In genomic region chr3:99753268-99753975, GRCh38 we compare ENCODE assay signal across 8 cellular contexts.
DNase-seq lines count a peak whose midpoint lies in the region; ATAC-seq and TF ChIP-seq lines count a peak whose summit lies in the region.

No MANE protein-coding gene starts in this region.

- no peaks in the 10 kb centered on the region for H3K9me3 ChIP-seq in heart right ventricle

- H3K4me3 ChIP-seq in heart right ventricle: no peak overlapping the region
- H3K4me3 ChIP-seq in retinal pigment epithelial cell (ENCODE audit: low read length): no peak overlapping the region

- H3K27ac ChIP-seq in heart right ventricle: no peak overlapping the region

- WGBS in heart right ventricle, 2 donors: 2 to 3% methylated on average over 3 of the region's 3 CpGs

- ATAC-seq in GM18907 (IDR thresholded peaks at IDR 0.05; ENCODE audit: unreplicated experiment): peak; percentile 90
- peak; percentile 90 for ATAC-seq in HG03103 (IDR thresholded peaks at IDR 0.05; ENCODE audit: low read depth, unreplicated experiment)
- peak in 6 of 8 donors; percentile 55 to 83 (median 79) for ATAC-seq in heart right ventricle

- no peak overlapping the region for H3K4me3 Mint-ChIP-seq in activated naive CD4-positive, alpha-beta T cell treated with anti-CD3 and anti-CD28 coated beads, Interleukin-2, amount 10 ng/mL, durations not matched to agents 7 days and 5 days

- H3K4me1 Mint-ChIP-seq in activated naive CD4-positive, alpha-beta T cell treated with anti-CD3 and anti-CD28 coated beads, Interleukin-2, amount 10 ng/mL, durations not matched to agents 7 days and 5 days: no peaks in the 10 kb centered on the region

- CTCF ChIA-PET in activated naive CD4-positive, alpha-beta T cell treated with anti-CD3 and anti-CD28 coated beads, Interleukin-2, amount 10 ng/mL, durations not matched to agents 7 days and 5 days (lab: Charles Lee): interaction anchor here (0.7 to 3.7 kb wide), 8 partner anchors 10 to 936 kb away, joined by 3 to 14 read pairs (median 4); no protein-coding TSS in a partner anchor

- H3K36me3 ChIP-seq in heart right ventricle: no peaks in the 10 kb centered on the region

- H3K27ac Mint-ChIP-seq in activated naive CD4-positive, alpha-beta T cell treated with anti-CD3 and anti-CD28 coated beads, Interleukin-2, amount 10 ng/mL, durations not matched to agents 7 days and 5 days: no peak overlapping the region

- TF ChIP-seq CTCF in heart right ventricle (IDR thresholded peaks at IDR 0.05) (peak; percentile 49 to 85 (median 71)), retinal pigment epithelial cell (conservative IDR thresholded peaks at IDR 0.05; ENCODE audit: low read depth, low read length) (peak; percentile 71)

- H3K4me1 ChIP-seq in heart right ventricle: peaks cover 0 to 19% (median 4%) of the 10 kb centered on the region in 9 donors

- DNase-seq in DMS53 treated with DMSO at 0.1 percent for 48 hours (lab: John Stamatoyannopoulos, UW; ENCODE audit: unreplicated experiment): peak; percentile 56
- peak; percentile 16 to 71 for DNase-seq in NCI-H524 (lab: John Stamatoyannopoulos, UW)
- peak; percentile 26 for DNase-seq in activated naive CD4-positive, alpha-beta T cell treated with anti-CD3 and anti-CD28 coated beads, Interleukin-2, amount 10 ng/mL, durations not matched to agents 7 days and 5 days
- DNase-seq in heart right ventricle: no peak
- DNase-seq in retinal pigment epithelial cell (ENCODE audit: low read depth): peak; percentile 64
- no peak for DNase-seq in GOT3 (lab: John Stamatoyannopoulos, UW)

- no peaks in the 10 kb centered on the region for H3K36me3 Mint-ChIP-seq in activated naive CD4-positive, alpha-beta T cell treated with anti-CD3 and anti-CD28 coated beads, Interleukin-2, amount 10 ng/mL, durations not matched to agents 7 days and 5 days

- H3K27me3 Mint-ChIP-seq in activated naive CD4-positive, alpha-beta T cell treated with anti-CD3 and anti-CD28 coated beads, Interleukin-2, amount 10 ng/mL, durations not matched to agents 7 days and 5 days: no peaks in the 10 kb centered on the region

- intact Hi-C loops in heart right ventricle (cut with DNase I): loop anchor here in 9 of 10 donors (1.0 to 10.0 kb wide), 14 partner anchors 109 to 936 kb away; no protein-coding TSS in a partner anchor

- no peaks in the 10 kb centered on the region for H3K9me3 Mint-ChIP-seq in activated naive CD4-positive, alpha-beta T cell treated with anti-CD3 and anti-CD28 coated beads, Interleukin-2, amount 10 ng/mL, durations not matched to agents 7 days and 5 days

- no peaks in the 10 kb centered on the region for H3K27me3 ChIP-seq in heart right ventricle

Comparison
In these comparisons a context has a peak if more than half of its experiments do, and no peak if none do; other contexts are left out.
1. DNase-seq: peak in DMS53 treated with DMSO at 0.1 percent for 48 hours (single experiment), NCI-H524 (2 of 2), activated naive CD4-positive, alpha-beta T cell treated with anti-CD3 and anti-CD28 coated beads, Interleukin-2, amount 10 ng/mL, durations not matched to agents 7 days and 5 days (single experiment) and retinal pigment epithelial cell (single experiment); none in heart right ventricle (0 of 2) and GOT3 (single experiment).
2. Peak in every context shown above with its lines, with median percentiles within 50 percentile points of each other: ATAC-seq.